8 cellular contexts compared by ENCODE assay signal in the genomic region with DNA sequence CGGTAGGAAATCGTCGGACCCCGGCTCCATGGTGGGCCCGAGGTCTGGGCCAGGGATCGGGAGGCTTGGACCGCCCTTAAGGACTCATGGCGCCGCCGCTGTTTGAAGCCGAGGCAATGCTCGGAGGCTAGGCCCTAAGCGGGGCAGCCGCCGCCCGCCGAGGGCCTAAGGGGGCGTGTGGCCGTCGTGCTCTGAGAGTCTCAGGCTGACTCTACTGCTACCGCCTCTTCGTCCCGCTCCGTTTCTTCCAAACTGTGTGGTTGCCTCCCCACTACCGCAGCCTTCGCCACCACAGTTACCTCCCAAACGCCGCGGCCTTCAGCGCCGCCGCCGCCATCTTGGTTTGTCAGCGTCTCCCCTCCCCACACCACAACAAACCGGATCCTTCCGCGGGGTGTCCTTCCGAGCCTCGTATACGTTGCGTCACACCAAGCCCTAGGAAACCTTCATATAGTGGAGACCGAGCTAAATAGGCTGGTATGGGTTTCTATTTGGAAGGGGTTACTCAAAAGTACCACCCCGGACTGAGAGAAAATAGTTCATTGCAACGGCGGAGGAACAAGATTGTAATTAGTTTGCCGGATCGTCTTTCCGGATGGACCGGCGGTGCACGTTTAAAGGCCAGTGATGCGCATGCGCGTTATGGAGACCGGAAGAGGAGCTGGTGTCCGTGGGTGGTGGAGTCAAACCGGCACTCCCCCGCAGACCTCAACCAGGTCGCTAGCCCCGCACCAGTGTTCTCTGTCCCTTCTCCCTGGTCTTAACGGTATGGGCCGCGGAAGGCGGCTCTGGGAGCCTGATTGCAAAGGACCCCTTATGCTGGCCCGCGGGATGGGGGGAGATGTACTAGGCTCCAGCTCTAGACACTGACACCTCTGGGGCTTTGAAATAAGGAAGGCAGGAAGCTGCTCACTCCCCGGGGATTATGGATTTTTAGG. TPM values are rescaled to one million over a fixed set of nuclear protein-coding genes. Genes with fewer than 3 reads are reported as not detected.
A peak's percentile ranks its signal among the peaks of the same experiment; 100 is the strongest.
DNase-seq lines count a peak whose midpoint lies in the region; FAIRE-seq and TF ChIP-seq lines count a peak whose summit lies in the region.

KDM5C (minus strand) TSS at position 348 of the 938 bp plus-strand sequence; CDS start at position 30, 318 bp downstream.

- CTCF ChIA-PET in HEK293T (lab: Yijun Ruan, JAX) = interaction anchor here (0.6 to 0.9 kb wide), 2 partner anchors 19 to 97 kb away, joined by 4 to 5 read pairs; no protein-coding TSS in a partner anchor
- CTCF ChIA-PET in activated naive CD4-positive, alpha-beta T cell treated with anti-CD3 and anti-CD28 coated beads, Interleukin-2, amount 10 ng/mL, durations not matched to agents 7 days and 5 days (lab: Charles Lee) = no interaction called here

- peak within 1 kb of the TSS; percentile 99 for H3K9ac ChIP-seq in SK-N-MC (ENCODE audit: insufficient read length)

- TF ChIP-seq POLR2A in NB4 (IDR thresholded peaks at IDR 0.05; ENCODE audit: extremely low read depth, insufficient read length) (peak; percentile 58), suprapubic skin (IDR thresholded peaks at IDR 0.05) (peak in 1 of 2 donors; percentile 80)

- TF ChIP-seq CTCF in NB4 (IDR thresholded peaks at IDR 0.05; ENCODE audit: low read depth, low read length) = no peak
- no peak for TF ChIP-seq CTCF in suprapubic skin (IDR thresholded peaks at IDR 0.05)

- WGBS in suprapubic skin = 0% methylated on average over 11 of the region's 67 CpGs

- peak within 1 kb of the TSS; percentile 97 for H3K27ac ChIP-seq in SK-N-MC
- H3K27ac ChIP-seq in suprapubic skin = peak within 1 kb of the TSS; percentile 89

- no peaks in the 10 kb centered on the region for H3K27me3 ChIP-seq in suprapubic skin

- peaks cover 14% of the 10 kb centered on the region for H3K36me3 Mint-ChIP-seq in activated naive CD4-positive, alpha-beta T cell treated with anti-CD3 and anti-CD28 coated beads, Interleukin-2, amount 10 ng/mL, durations not matched to agents 7 days and 5 days

- TF ChIP-seq EP300 in suprapubic skin (IDR thresholded peaks at IDR 0.05) = no peak

- no peaks in the 10 kb centered on the region for H3K9me3 ChIP-seq in SK-N-MC (ENCODE audit: low read depth, low read length)
- no peaks in the 10 kb centered on the region for H3K9me3 ChIP-seq in suprapubic skin

- H3K4me3 Mint-ChIP-seq in activated naive CD4-positive, alpha-beta T cell treated with anti-CD3 and anti-CD28 coated beads, Interleukin-2, amount 10 ng/mL, durations not matched to agents 7 days and 5 days = peak within 1 kb of the TSS; percentile 97

- H3K27me3 Mint-ChIP-seq in activated naive CD4-positive, alpha-beta T cell treated with anti-CD3 and anti-CD28 coated beads, Interleukin-2, amount 10 ng/mL, durations not matched to agents 7 days and 5 days = peaks cover 5% of the 10 kb centered on the region

- H3K4me1 Mint-ChIP-seq in activated naive CD4-positive, alpha-beta T cell treated with anti-CD3 and anti-CD28 coated beads, Interleukin-2, amount 10 ng/mL, durations not matched to agents 7 days and 5 days = peaks cover 48% of the 10 kb centered on the region

- H3K4me3 ChIP-seq in NB4 (ENCODE audit: low read depth, low read length) (peak within 1 kb of the TSS; percentile 92), SK-N-MC (peak within 1 kb of the TSS; percentile 93), suprapubic skin (peak within 1 kb of the TSS; percentile 80)

- peak within 1 kb of the TSS; percentile 98 for H3K27ac Mint-ChIP-seq in activated naive CD4-positive, alpha-beta T cell treated with anti-CD3 and anti-CD28 coated beads, Interleukin-2, amount 10 ng/mL, durations not matched to agents 7 days and 5 days

- FAIRE-seq in G401.6 (lab: Jason Lieb, UNC) = peak; percentile 74

- no peaks in the 10 kb centered on the region for H3K9me3 Mint-ChIP-seq in activated naive CD4-positive, alpha-beta T cell treated with anti-CD3 and anti-CD28 coated beads, Interleukin-2, amount 10 ng/mL, durations not matched to agents 7 days and 5 days

- H3K4me1 ChIP-seq in suprapubic skin = peaks cover 25% of the 10 kb centered on the region

- POLR2A ChIA-PET in HEK293T (lab: Yijun Ruan, JAX) = interaction anchor here (0.7 to 1.9 kb wide), 26 partner anchors 9 to 198 kb away, joined by 3 to 10 read pairs (median 4); partner anchors contain the start of genes IQSEC2, RIBC1, SMC1A and TSPYL2

- H3K36me3 ChIP-seq in SK-N-MC (ENCODE audit: insufficient read depth, low read length) (peaks cover 18% of the 10 kb centered on the region), suprapubic skin (no peaks in the 10 kb centered on the region)

- DNase-seq in HEK293T (ENCODE audit: extremely low spot score) (peak; percentile 98), NB4 (ENCODE audit: low read depth) (peak; percentile 95), SK-N-MC (ENCODE audit: low read depth, low spot score) (peak; percentile 85), germinal center (ENCODE audit: low spot score) (peak; percentile 92), nucleus accumbens (lab: John Stamatoyannopoulos, UW) (peak in 55 of 56 donors; percentile 2 to 93 (median 79)), suprapubic skin (ENCODE audit: low spot score in 2 of 2) (peak; percentile 92 to 97)
- peak; percentile 90 for DNase-seq in activated naive CD4-positive, alpha-beta T cell treated with anti-CD3 and anti-CD28 coated beads, Interleukin-2, amount 10 ng/mL, durations not matched to agents 7 days and 5 days

TF ChIP-seq in HEK293T, 16 proteins besides CTCF, POLR2A, EP300 and RAD21:
- TF ChIP-seq BHLHE40 (IDR thresholded peaks at IDR 0.05; ENCODE audit: borderline replicate concordance) (no peak), SUZ12 (IDR thresholded peaks at IDR 0.05) (no peak), TARDBP (IDR thresholded peaks at IDR 0.05) (no peak), NFRKB (IDR thresholded peaks at IDR 0.05) (peak; percentile 100), ZNF384 (IDR thresholded peaks at IDR 0.05) (no peak), ELF4 (IDR thresholded peaks at IDR 0.05) (peak; percentile 65), FOXK2 (IDR thresholded peaks at IDR 0.05) (peak; percentile 68; the same call in 1 of the 2 replicates), L3MBTL2 (conservative IDR thresholded peaks at IDR 0.05) (peak; percentile 45; the same call in 1 of the 2 replicates), LEF1 (IDR thresholded peaks at IDR 0.05; ENCODE audit: borderline replicate concordance) (no peak), ARNT (IDR thresholded peaks at IDR 0.05) (no peak), CTBP1 (IDR thresholded peaks at IDR 0.05; ENCODE audit: borderline replicate concordance) (peak; percentile 7; the same call in 1 of the 2 replicates), SP1 (IDR thresholded peaks at IDR 0.05) (no peak), FOXM1 (IDR thresholded peaks at IDR 0.05; ENCODE audit: borderline replicate concordance) (no peak), HDGF (IDR thresholded peaks at IDR 0.05; ENCODE audit: borderline replicate concordance) (no peak)
- TF ChIP-seq, protein P1, sequence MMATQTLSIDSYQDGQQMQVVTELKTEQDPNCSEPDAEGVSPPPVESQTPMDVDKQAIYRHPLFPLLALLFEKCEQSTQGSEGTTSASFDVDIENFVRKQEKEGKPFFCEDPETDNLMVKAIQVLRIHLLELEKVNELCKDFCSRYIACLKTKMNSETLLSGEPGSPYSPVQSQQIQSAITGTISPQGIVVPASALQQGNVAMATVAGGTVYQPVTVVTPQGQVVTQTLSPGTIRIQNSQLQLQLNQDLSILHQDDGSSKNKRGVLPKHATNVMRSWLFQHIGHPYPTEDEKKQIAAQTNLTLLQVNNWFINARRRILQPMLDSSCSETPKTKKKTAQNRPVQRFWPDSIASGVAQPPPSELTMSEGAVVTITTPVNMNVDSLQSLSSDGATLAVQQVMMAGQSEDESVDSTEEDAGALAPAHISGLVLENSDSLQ (IDR thresholded peaks at IDR 0.05) = no peak

RNA-seq across cellular contexts. Expression of gene KDM5C, which starts in this region (rescaled TPM):
- total RNA-seq in suprapubic skin = 100 to 1,000 TPM; 126 to 318 (median 160) TPM

Comparison
In these comparisons a context has a peak if more than half of its experiments do, and no peak if none do; other contexts are left out.
1. Peak in every context shown above with its lines: DNase-seq, H3K4me3 ChIP-seq and H3K27ac ChIP-seq.